Comparison of ENCODE assay signal across 22 cellular contexts in genomic region chr22:25834490-25834889, GRCh38.
"Had no signal": no experiment of that assay in that cellular context is flagged by ENCODE, and none has a peak within 500 bp of the region (broad histone marks: within the 10 kb centered on the region; RNA-seq: fewer than 3 reads in every experiment).

No MANE protein-coding gene starts in this region.

- H3K9me3 ChIP-seq: MG63, Peyer's patch, SJCRH30 had no signal

- H2AFZ ChIP-seq: PC-9 had no signal

- H3K27me3 ChIP-seq: MG63, Peyer's patch, SJCRH30 had no signal

- H3K27ac ChIP-seq: PC-9, Peyer's patch, SJCRH30 had no signal

- H3K36me3 ChIP-seq: MG63, Peyer's patch had no signal

- ATAC-seq: Right ventricle myocardium inferior, SK-N-SH treated with all-trans-retinoic acid at 6 μM for 48 hours had no signal

- H3K4me3 ChIP-seq: MG63, PC-9, Peyer's patch, SJCRH30 had no signal

- H3K4me2 ChIP-seq: PC-9 had no signal

- H3K4me1 ChIP-seq: Peyer's patch, SJCRH30 had no signal

- DNase-seq: KBM-7; MG63; NCI-H1092; NCI-H1105 treated with DMSO at 0.1 percent for 48 hours; NCI-H1417 treated with DMSO at 0.1 percent for 48 hours; NCI-H146; NCI-H1694 treated with DMSO at 0.1 percent for 48 hours; NCI-H1930; NCI-H2081; NCI-H2107; NCI-H2227 treated with DMSO at 0.1 percent for 48 hours; NCI-H524; NCI-H526 treated with DMSO at 0.1 percent for 48 hours; NCI-H748 treated with DMSO at 0.1 percent for 48 hours; NK-92 treated with Interleukin-12 subunit alpha and Interleukin-12 subunit beta, amount 100 ng/mL, for 24 hours; OCI-M1; PC-9; Peyer's patch; SHP77 treated with DMSO at 0.1 percent for 48 hours; SJCRH30 had no signal
